ENCODE assay signal across 9 cellular contexts in genomic region chr12:112716099-112717093, GRCh38.
DNase-seq lines count a peak whose midpoint lies in the region; ATAC-seq and TF ChIP-seq lines count a peak whose summit lies in the region.
"Had no signal": no experiment of that assay in that cellular context is flagged by ENCODE, and none has a peak within 500 bp of the region (broad histone marks: within the 10 kb centered on the region; RNA-seq: fewer than 3 reads in every experiment).

No MANE protein-coding gene starts in this region.

- no peaks in the 10 kb centered on the region for H3K36me3 ChIP-seq in BE2C
- H3K36me3 ChIP-seq in HCT116 (ENCODE audit: control insufficient read depth in 1 of 2, insufficient read depth in 2 of 2, low read length in 2 of 2) = no peaks in the 10 kb centered on the region
- no peaks in the 10 kb centered on the region for H3K36me3 ChIP-seq in MM.1S (replicated peaks; ENCODE audit: insufficient read depth, low read length)
- H3K36me3 ChIP-seq: SJSA1 had no signal

- CTCF ChIA-PET in HCT116 (lab: Charles Lee) = no interaction called here

- no peak for TF ChIP-seq RAD21 in HCT116 (IDR thresholded peaks at IDR 0.05; ENCODE audit: low read depth)

- H3K9me2 ChIP-seq in HCT116 (ENCODE audit: insufficient read depth) (no peaks in the 10 kb centered on the region), MM.1S (replicated peaks; ENCODE audit: insufficient read depth, low read length) (no peaks in the 10 kb centered on the region)

- RAD21 ChIA-PET in HCT116 (lab: Charles Lee; ENCODE audit: low non-redundant PET in 1 of 2, low total read pairs in 2 of 2, uncharacterized antibody in 2 of 2, unreplicated experiment in 2 of 2) = no interaction called here

- H3K4me3 ChIP-seq in BE2C (ENCODE audit: low read depth, low read length) (no peak overlapping the region), HCT116 (replicated peaks in 1 of 2; ENCODE audit: low read depth in 1 of 2, low read length in 2 of 2) (no peak overlapping the region), coronary artery (no peak overlapping the region), MM.1S (ENCODE audit: low read length) (no peak overlapping the region), foreskin fibroblast (ENCODE audit: low read depth in 1 of 2, low read length in 2 of 2) (no peak overlapping the region)
- H3K4me3 ChIP-seq: SJSA1 had no signal

- H3K4me1 ChIP-seq in BE2C = peaks cover 4% of the 10 kb centered on the region; the same call in 1 of the 2 replicates
- H3K4me1 ChIP-seq in HCT116 (ENCODE audit: control insufficient read depth in 1 of 2, insufficient read depth in 2 of 2, low read length in 2 of 2) = no peaks in the 10 kb centered on the region
- H3K4me1 ChIP-seq in MM.1S (ENCODE audit: low read length) = no peaks in the 10 kb centered on the region
- H3K4me1 ChIP-seq: SJSA1 had no signal

- no peaks in the 10 kb centered on the region for H3K9me3 ChIP-seq in BE2C
- H3K9me3 ChIP-seq in HCT116 (ENCODE audit: control insufficient read depth in 1 of 2, insufficient read depth in 1 of 2, low read depth in 1 of 2, low read length in 2 of 2) = no peaks in the 10 kb centered on the region
- no peaks in the 10 kb centered on the region for H3K9me3 ChIP-seq in MM.1S (replicated peaks; ENCODE audit: insufficient read depth, low read length)
- H3K9me3 ChIP-seq: SJSA1 had no signal

- H3K79me2 ChIP-seq in HCT116 (ENCODE audit: insufficient read depth, low read length) (no peaks in the 10 kb centered on the region), MM.1S (ENCODE audit: low read length) (no peaks in the 10 kb centered on the region)

- POLR2A ChIA-PET in HCT116 (lab: Charles Lee) = no interaction called here

- BruUV-seq in HCT116 (replicated peaks; lab: Mats Ljungman, UMichigan) = no TSS peak

- no peak for TF ChIP-seq POLR2A in HCT116 (IDR thresholded peaks at IDR 0.05; ENCODE audit: borderline replicate concordance, extremely low read depth, insufficient read depth, insufficient read length)

- H3K9ac ChIP-seq in HCT116 (ENCODE audit: low read length) (no peak overlapping the region), MM.1S (ENCODE audit: low read length) (no peak overlapping the region)

- ATAC-seq in HCT116 (peak; percentile 97), Right ventricle myocardium inferior (no peak)

- intact Hi-C loops in HCT116 (cut with micrococcal nuclease) (no loop called here), Right ventricle myocardium inferior (cut with DNase I) (no loop called here)

- H3F3A ChIP-seq in MM.1S (ENCODE audit: insufficient read depth, low read length) = no peaks in the 10 kb centered on the region

- peak overlapping the region; percentile 68 for H2AFZ ChIP-seq in HCT116 (ENCODE audit: low read depth, low read length, poor library complexity, severe bottlenecking)
- no peak overlapping the region for H2AFZ ChIP-seq in MM.1S (ENCODE audit: low read length)

- no peak overlapping the region for H3K4me2 ChIP-seq in HCT116 (ENCODE audit: low read length)
- H3K4me2 ChIP-seq in MM.1S (ENCODE audit: low read depth, low read length) = no peak overlapping the region

- H3K27ac ChIP-seq in HCT116 (ENCODE audit: low read depth, low read length) = no peak overlapping the region
- no peak overlapping the region for H3K27ac ChIP-seq in coronary artery
- no peak overlapping the region for H3K27ac ChIP-seq in MM.1S (ENCODE audit: low read length)
- H3K27ac ChIP-seq: SJSA1 had no signal

- TF ChIP-seq CTCF in BE2C (IDR thresholded peaks at IDR 0.05; ENCODE audit: low read depth, low read length) (0 out of 2 replicates have a peak, but pooled peaks have one; percentile 11), HCT116 (IDR thresholded peaks at IDR 0.05 in 2 of 3, conservative IDR thresholded peaks at IDR 0.05 in 1 of 3; ENCODE audit: borderline replicate concordance in 1 of 3, insufficient read depth in 1 of 3, low read depth in 2 of 3, low read length in 2 of 3) (peak in 1 of 3 experiments; percentile 16; a peak in 1 of 6 replicates), coronary artery (IDR thresholded peaks at IDR 0.05) (no peak), MM.1S (IDR thresholded peaks at IDR 0.05; ENCODE audit: low read length) (no peak), foreskin fibroblast (IDR thresholded peaks at IDR 0.05; ENCODE audit: low read depth, low read length) (no peak)

- peak; percentile 67 for DNase-seq in BE2C
- peak; percentile 21 for DNase-seq in HCT116 (ENCODE audit: low read depth, low spot score)
- DNase-seq in SW480 (ENCODE audit: low spot score) = peak; percentile 11
- DNase-seq in iPS-NIHi7 (ENCODE audit: extremely low spot score) = peak; percentile 68
- no peak for DNase-seq in coronary artery (ENCODE audit: low spot score)
- no peak for DNase-seq in MM.1S
- DNase-seq in Right ventricle myocardium inferior (ENCODE audit: missing footprints) = no peak
- DNase-seq in foreskin fibroblast = no peak

- no peaks in the 10 kb centered on the region for H3K27me3 ChIP-seq in BE2C
- peaks cover 30% of the 10 kb centered on the region; the same call in 1 of the 2 replicates for H3K27me3 ChIP-seq in HCT116 (ENCODE audit: insufficient read depth, low read length)
- H3K27me3 ChIP-seq in MM.1S (replicated peaks; ENCODE audit: insufficient read depth, low read length) = no peaks in the 10 kb centered on the region
- H3K27me3 ChIP-seq: SJSA1 had no signal

- H4K20me1 ChIP-seq in HCT116 (ENCODE audit: insufficient read depth) = no peaks in the 10 kb centered on the region
- no peaks in the 10 kb centered on the region for H4K20me1 ChIP-seq in MM.1S (ENCODE audit: insufficient read depth, low read length)

TF ChIP-seq in HCT116, 20 proteins besides CTCF, POLR2A, EP300 and RAD21:
- TF ChIP-seq YY1 (IDR thresholded peaks at IDR 0.05; ENCODE audit: extremely low read depth, insufficient replicate concordance, low read depth, low read length) = peak; percentile 96
- TF ChIP-seq MAX (IDR thresholded peaks at IDR 0.05) = 0 out of 2 replicates have a peak, but pooled peaks have one; percentile 18
- peak; percentile 81 for TF ChIP-seq SP1 (IDR thresholded peaks at IDR 0.05; ENCODE audit: low read depth)
- no peak for TF ChIP-seq ELF1 (IDR thresholded peaks at IDR 0.05; ENCODE audit: borderline replicate concordance, low read depth)
- TF ChIP-seq CBX3 (IDR thresholded peaks at IDR 0.05; ENCODE audit: low read depth) = peak; percentile 32; the same call in 1 of the 2 replicates

Comparison
In these comparisons a context has a peak if more than half of its experiments do, and no peak if none do; other contexts are left out.
1. DNase-seq: peak in BE2C (single experiment), HCT116 (single experiment), SW480 (single experiment) and iPS-NIHi7 (single experiment); none in coronary artery (single experiment), MM.1S (single experiment), Right ventricle myocardium inferior (single experiment) and foreskin fibroblast (0 of 2).